ENCODE assay signal across 8 cellular contexts in genomic region chr4:182840108-182840507, GRCh38.
"Had no signal": no experiment of that assay in that cellular context is flagged by ENCODE, and none has a peak within 500 bp of the region (broad histone marks: within the 10 kb centered on the region; RNA-seq: fewer than 3 reads in every experiment).

No MANE protein-coding gene starts in this region.

- ATAC-seq: HCT116 had no signal

- H3K27ac Mint-ChIP-seq: HFFc6 had no signal

- H3K4me3 Mint-ChIP-seq: HFFc6 had no signal

- H3K4me1 ChIP-seq: HAP-1 had no signal

- H3K9me3 Mint-ChIP-seq: HFFc6 had no signal

- H3K36me3 ChIP-seq: HAP-1 had no signal

- DNase-seq: GM23248, GOT3, H7, HFFc6, IMR-90, KBM-7 had no signal

- H3K9me3 ChIP-seq: HAP-1 had no signal

- H3K4me3 ChIP-seq: GM23248, HAP-1 had no signal

- H3K27ac ChIP-seq: GM23248 had no signal
